ENCODE assay signal across 28 cellular contexts in the genomic region with DNA sequence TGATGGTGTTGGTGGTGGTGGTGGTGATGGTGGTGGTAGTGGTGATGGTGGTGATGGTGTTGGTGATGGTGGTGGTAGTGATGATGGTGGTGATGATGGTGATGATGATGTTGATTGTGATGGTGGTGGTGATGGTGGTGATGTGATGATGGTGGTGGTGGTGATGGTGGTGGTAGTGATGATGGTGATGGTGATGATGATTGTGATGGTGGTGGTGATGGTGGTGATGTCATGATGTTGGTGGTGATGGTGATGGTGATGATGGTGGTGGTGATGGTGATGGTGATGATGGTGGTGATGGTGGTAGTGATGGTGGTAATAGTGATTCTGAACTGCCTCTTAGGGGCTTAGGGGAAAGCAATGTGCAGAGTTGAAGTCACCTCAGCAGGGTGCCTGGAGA.
DNase-seq lines count a peak whose midpoint lies in the region; ATAC-seq, FAIRE-seq and TF ChIP-seq lines count a peak whose summit lies in the region.
"Had no signal": no experiment of that assay in that cellular context is flagged by ENCODE, and none has a peak within 500 bp of the region (broad histone marks: within the 10 kb centered on the region; RNA-seq: fewer than 3 reads in every experiment).

No MANE protein-coding gene starts in this region.

- TF ChIP-seq RAD21 in HepG2 (CRISPR knock-in tag; IDR thresholded peaks at IDR 0.05), result no peak
- TF ChIP-seq RAD21 in H1 (IDR thresholded peaks at IDR 0.05 in 1 of 2, conservative IDR thresholded peaks at IDR 0.05 in 1 of 2; ENCODE audit: low read depth in 2 of 2, low read length in 2 of 2), result no peak

- H3K36me3 Mint-ChIP-seq in neural progenitor cell, result peaks cover 2% of the 10 kb centered on the region
- no peaks in the 10 kb centered on the region for H3K36me3 Mint-ChIP-seq in CD8-positive, alpha-beta T cell
- no peaks in the 10 kb centered on the region for H3K36me3 Mint-ChIP-seq in natural killer cell treated with Interleukin-12 subunit alpha and Interleukin-12 subunit beta and Interleukin-15 and Interleukin-18, amount 100 ng/mL, for 72 hours
- H3K36me3 Mint-ChIP-seq: CD8-positive, alpha-beta memory T cell had no signal

- H2BK120ac ChIP-seq in H1 (replicated peaks; ENCODE audit: low read depth, low read length) (no peak overlapping the region), trophoblast cell (ENCODE audit: insufficient read depth, low read length, poor library complexity) (no peak overlapping the region)

- H3K4me3 ChIP-seq in HepG2 (replicated peaks in 1 of 3; ENCODE audit: insufficient read depth in 1 of 3, low read depth in 2 of 3, low read length in 3 of 3) (no peak overlapping the region), right lobe of liver (no peak overlapping the region), H1 (ENCODE audit: extremely low read depth in 1 of 4, insufficient read depth in 2 of 4, low read depth in 3 of 4, low read length in 4 of 4) (no peak overlapping the region), neural progenitor cell (no peak overlapping the region), trophoblast cell (ENCODE audit: low read depth, low read length) (peak overlapping the region; percentile 12)
- H3K4me3 ChIP-seq in CD8-positive, alpha-beta T cell (ENCODE audit: low read depth, low read length), result no peak overlapping the region
- H3K4me3 ChIP-seq: A549; BLaER1 treated with 17β-estradiol and CSF1 and Interleukin-3, amounts not matched to agents 10 nM and 100 nM; GM12878 had no signal

- H3K36me3 ChIP-seq in HepG2 (replicated peaks in 1 of 2; ENCODE audit: control insufficient read depth in 1 of 2, insufficient read depth in 2 of 2, low read length in 2 of 2) (no peaks in the 10 kb centered on the region), right lobe of liver (no peaks in the 10 kb centered on the region), H1 (ENCODE audit: control insufficient read depth in 2 of 4, insufficient read depth in 4 of 4, low read length in 3 of 4) (no peaks in the 10 kb centered on the region), neural progenitor cell (no peaks in the 10 kb centered on the region), trophoblast cell (ENCODE audit: control insufficient read depth in 1 of 2, insufficient read depth in 2 of 2, low read length in 2 of 2) (no peaks in the 10 kb centered on the region)
- no peaks in the 10 kb centered on the region for H3K36me3 ChIP-seq in CD8-positive, alpha-beta T cell (ENCODE audit: insufficient read depth, low read length)
- H3K36me3 ChIP-seq: BLaER1 treated with 17β-estradiol and CSF1 and Interleukin-3, amounts not matched to agents 10 nM and 100 nM had no signal

- peak overlapping the region; percentile 87 for H3K56ac ChIP-seq in H1 (replicated peaks; ENCODE audit: insufficient read length, low read depth, low read length)

- intact Hi-C loops in HepG2 (cut with micrococcal nuclease; ENCODE audit: unreplicated experiment), result no loop called here
- intact Hi-C loops in right lobe of liver (cut with DNase I), result no loop called here
- intact Hi-C loops in CD8-positive, alpha-beta T cell (cut with DNase I, micrococcal nuclease), result no loop called here
- intact Hi-C loops in head of caudate nucleus (cut with DNase I), result no loop called here

- no peak overlapping the region for H4K12ac ChIP-seq in trophoblast cell (ENCODE audit: low read depth, low read length)

- H3K4me1 ChIP-seq in HepG2 (ENCODE audit: insufficient read depth, low read length), result no peaks in the 10 kb centered on the region
- H3K4me1 ChIP-seq in right lobe of liver, result no peaks in the 10 kb centered on the region
- H3K4me1 ChIP-seq in H1 (replicated peaks in 1 of 4; ENCODE audit: control insufficient read depth in 3 of 4, insufficient read depth in 4 of 4, low read length in 3 of 4), result peaks cover 6 to 11% (median 10%) of the 10 kb centered on the region in 4 experiments; a peak in 6 of 7 replicates
- peaks cover 23% of the 10 kb centered on the region for H3K4me1 ChIP-seq in neural progenitor cell
- no peaks in the 10 kb centered on the region for H3K4me1 ChIP-seq in trophoblast cell (ENCODE audit: control insufficient read depth in 1 of 2, insufficient read depth in 2 of 2, low read length in 2 of 2)
- no peaks in the 10 kb centered on the region for H3K4me1 ChIP-seq in CD8-positive, alpha-beta T cell (ENCODE audit: insufficient read depth, low read length)
- H3K4me1 ChIP-seq: A549; BLaER1 treated with 17β-estradiol and CSF1 and Interleukin-3, amounts not matched to agents 10 nM and 100 nM had no signal

- H3K79me2 ChIP-seq in HepG2 (ENCODE audit: insufficient read depth, low read length) (no peaks in the 10 kb centered on the region), H1 (ENCODE audit: control insufficient read depth in 1 of 2, insufficient read depth in 2 of 2, low read length in 2 of 2) (no peaks in the 10 kb centered on the region), neural progenitor cell (ENCODE audit: low read depth) (no peaks in the 10 kb centered on the region), trophoblast cell (ENCODE audit: control insufficient read depth, insufficient read depth, low read length, poor library complexity) (no peaks in the 10 kb centered on the region)

- TF ChIP-seq POLR2A in HepG2 (IDR thresholded peaks at IDR 0.05; ENCODE audit: insufficient read depth in 1 of 2, low read depth in 2 of 2, low read length in 2 of 2) (no peak), right lobe of liver (IDR thresholded peaks at IDR 0.05) (no peak), H1 (IDR thresholded peaks at IDR 0.05; ENCODE audit: control extremely low read depth in 1 of 2, low read depth in 2 of 2, low read length in 2 of 2) (no peak)

- no peak overlapping the region for H2BK20ac ChIP-seq in H1 (ENCODE audit: low read length)

- ATAC-seq in HepG2, result no peak
- ATAC-seq in right lobe of liver, result no peak
- ATAC-seq in CD8-positive, alpha-beta T cell, result no peak
- no peak for ATAC-seq in natural killer cell treated with Interleukin-12 subunit alpha and Interleukin-12 subunit beta and Interleukin-15 and Interleukin-18, amount 100 ng/mL, for 72 hours
- ATAC-seq: A549, GM12878 had no signal

- no peak overlapping the region for H4K8ac ChIP-seq in H1 (ENCODE audit: extremely low read depth, insufficient read depth, low read length)
- H4K8ac ChIP-seq in trophoblast cell (ENCODE audit: low read depth, low read length), result no peak overlapping the region

- peak overlapping the region; percentile 26; the same call in 1 of the 2 replicates for H2AK5ac ChIP-seq in H1 (ENCODE audit: low read depth, low read length)
- no peak overlapping the region for H2AK5ac ChIP-seq in trophoblast cell (ENCODE audit: low read length)

- FAIRE-seq in HepG2 (lab: Jason Lieb, UNC) (no peak), H1 (lab: Jason Lieb, UNC) (no peak)
- FAIRE-seq: A549, GM12878, GM12892, GM18507, GM19239 had no signal

- H2BK5ac ChIP-seq in H1 (ENCODE audit: low read depth, low read length) (no peak overlapping the region), trophoblast cell (ENCODE audit: low read depth, low read length, poor library complexity) (no peak overlapping the region)

- no peak for DNase-seq in HepG2 (ENCODE audit: low spot score)
- DNase-seq in right lobe of liver, result no peak
- no peak for DNase-seq in H1 (ENCODE audit: low read depth in 1 of 2, low spot score in 2 of 2)
- DNase-seq in neural progenitor cell (ENCODE audit: low spot score), result no peak
- no peak for DNase-seq in trophoblast cell
- no peak for DNase-seq in CD8-positive, alpha-beta T cell
- no peak for DNase-seq in natural killer cell treated with Interleukin-12 subunit alpha and Interleukin-12 subunit beta and Interleukin-15 and Interleukin-18, amount 100 ng/mL, for 72 hours (ENCODE audit: low spot score)
- no peak for DNase-seq in head of caudate nucleus
- DNase-seq: AML-193; CD4-positive, alpha-beta T cell; CD8-positive, alpha-beta memory T cell; COR-L47; DMS 273 treated with DMSO at 0.1 percent for 48 hours; DMS153; DMS53; DMS79; DND-41; EL; GDM1 had no signal

- no peak for TF ChIP-seq EP300 in HepG2 (IDR thresholded peaks at IDR 0.05; ENCODE audit: low read depth in 2 of 2, low read length in 2 of 2)
- no peak for TF ChIP-seq EP300 in HepG2 (CRISPR knock-in tag; IDR thresholded peaks at IDR 0.05; ENCODE audit: borderline replicate concordance)
- TF ChIP-seq EP300 in H1 (IDR thresholded peaks at IDR 0.05; ENCODE audit: borderline replicate concordance in 1 of 2, low read depth in 2 of 2, low read length in 2 of 2), result no peak

- peaks cover 8% of the 10 kb centered on the region; the same call in 1 of the 2 replicates for H3K23me2 ChIP-seq in H1 (ENCODE audit: low read depth, low read length)

- H3K4ac ChIP-seq in H1 (replicated peaks; ENCODE audit: insufficient read length, low read depth, low read length), result no peak overlapping the region
- no peak overlapping the region for H3K4ac ChIP-seq in trophoblast cell (ENCODE audit: low read depth, low read length)

- H3K4me2 ChIP-seq in HepG2 (ENCODE audit: low read depth, low read length) (no peak overlapping the region), H1 (ENCODE audit: insufficient read depth in 1 of 2, low read depth in 2 of 2, low read length in 2 of 2) (no peak overlapping the region), neural progenitor cell (no peak overlapping the region), trophoblast cell (ENCODE audit: low read length) (no peak overlapping the region)
- H3K4me2 ChIP-seq: A549; BLaER1 treated with 17β-estradiol and CSF1 and Interleukin-3, amounts not matched to agents 10 nM and 100 nM had no signal

- in situ Hi-C loops in HepG2 (cut with HindIII; ENCODE audit: extremely low pct_ligation_motif_present, low pct_unique_long_range_greater_than_20kb), result no loop called here

- CTCF ChIA-PET in HepG2 (lab: Yijun Ruan, JAX; ENCODE audit: low intra/inter-chr PET ratio, low total read pairs) (no interaction called here), H1 (lab: Charles Lee; ENCODE audit: partially characterized antibody) (no interaction called here)
- CTCF ChIA-PET in CD8-positive, alpha-beta T cell (lab: Charles Lee), result no interaction called here

- no peaks in the 10 kb centered on the region for H3K79me1 ChIP-seq in H1 (ENCODE audit: low read depth, low read length)
- H3K79me1 ChIP-seq in trophoblast cell (ENCODE audit: low read length), result no peaks in the 10 kb centered on the region

- H2AFZ ChIP-seq in HepG2 (ENCODE audit: low read length) (no peak overlapping the region), H1 (ENCODE audit: low read length) (no peak overlapping the region), neural progenitor cell (replicated peaks) (no peak overlapping the region), trophoblast cell (ENCODE audit: insufficient read depth, low read length, poor library complexity) (no peak overlapping the region)

- no peaks in the 10 kb centered on the region; a peak in 2 of 5 replicates for H3K27me3 ChIP-seq in HepG2 (ENCODE audit: control insufficient read depth in 1 of 2, insufficient read depth in 2 of 2, low read length in 2 of 2)
- no peaks in the 10 kb centered on the region for H3K27me3 ChIP-seq in right lobe of liver
- H3K27me3 ChIP-seq in H1 (replicated peaks in 1 of 4; ENCODE audit: control insufficient read depth in 3 of 4, extremely low read depth in 1 of 4, insufficient read depth in 3 of 4, low read length in 3 of 4), result no peaks in the 10 kb centered on the region
- H3K27me3 ChIP-seq in neural progenitor cell, result no peaks in the 10 kb centered on the region
- H3K27me3 ChIP-seq in trophoblast cell (ENCODE audit: insufficient read depth, low read length), result no peaks in the 10 kb centered on the region
- H3K27me3 ChIP-seq in CD8-positive, alpha-beta T cell (ENCODE audit: insufficient read depth, low read length), result no peaks in the 10 kb centered on the region
- H3K27me3 ChIP-seq: BLaER1 treated with 17β-estradiol and CSF1 and Interleukin-3, amounts not matched to agents 10 nM and 100 nM had no signal

- H3K9ac ChIP-seq in HepG2 (ENCODE audit: insufficient read depth, low read depth, low read length) (no peak overlapping the region), H1 (replicated peaks in 1 of 4; ENCODE audit: extremely low read depth in 1 of 4, low read depth in 3 of 4, low read length in 3 of 4) (no peak overlapping the region), neural progenitor cell (no peak overlapping the region), trophoblast cell (ENCODE audit: low read length) (no peak overlapping the region)
- H3K9ac ChIP-seq: BLaER1 treated with 17β-estradiol and CSF1 and Interleukin-3, amounts not matched to agents 10 nM and 100 nM had no signal

- H4K91ac ChIP-seq in H1 (replicated peaks; ENCODE audit: insufficient read length, low read length) (no peak overlapping the region), trophoblast cell (ENCODE audit: low read depth, low read length) (no peak overlapping the region)

- H3K27ac Mint-ChIP-seq in neural progenitor cell, result no peak overlapping the region
- H3K27ac Mint-ChIP-seq in CD8-positive, alpha-beta T cell, result no peak overlapping the region
- H3K27ac Mint-ChIP-seq in natural killer cell treated with Interleukin-12 subunit alpha and Interleukin-12 subunit beta and Interleukin-15 and Interleukin-18, amount 100 ng/mL, for 72 hours, result no peak overlapping the region
- H3K27ac Mint-ChIP-seq: B cell; CD4-positive, alpha-beta T cell had no signal

- no TSS peak for BruUV-seq in HepG2 (replicated peaks; lab: Mats Ljungman, UMichigan)

- H3K23ac ChIP-seq in H1 (ENCODE audit: insufficient read length) (no peak overlapping the region), trophoblast cell (ENCODE audit: low read length) (no peak overlapping the region)

- H3K18ac ChIP-seq in H1 (ENCODE audit: extremely low read depth, low read length) (no peak overlapping the region), trophoblast cell (ENCODE audit: low read length) (no peak overlapping the region)

- H4K20me1 ChIP-seq in HepG2 (ENCODE audit: insufficient read depth, low read length), result no peaks in the 10 kb centered on the region
- H4K20me1 ChIP-seq in H1 (replicated peaks in 1 of 2; ENCODE audit: control insufficient read depth in 1 of 2, insufficient read depth in 2 of 2, low read length in 2 of 2), result no peaks in the 10 kb centered on the region
- no peaks in the 10 kb centered on the region for H4K20me1 ChIP-seq in neural progenitor cell (ENCODE audit: low read depth)
- H4K20me1 ChIP-seq: BLaER1 treated with 17β-estradiol and CSF1 and Interleukin-3, amounts not matched to agents 10 nM and 100 nM had no signal

- H2BK12ac ChIP-seq in H1 (ENCODE audit: low read depth, low read length) (no peak overlapping the region; the same call in 1 of the 2 replicates), trophoblast cell (ENCODE audit: low read length) (no peak overlapping the region)

- POLR2A ChIA-PET in HepG2 (lab: Yijun Ruan, JAX) (no interaction called here), H1 (lab: Charles Lee; ENCODE audit: partially characterized antibody) (no interaction called here)
- POLR2A ChIA-PET in CD8-positive, alpha-beta T cell (lab: Charles Lee), result no interaction called here

- H3K27me3 Mint-ChIP-seq in neural progenitor cell (ENCODE audit: insufficient read depth, low read depth), result peaks cover 6% of the 10 kb centered on the region
- H3K27me3 Mint-ChIP-seq in CD8-positive, alpha-beta T cell (ENCODE audit: low read depth), result peaks cover 12% of the 10 kb centered on the region
- H3K27me3 Mint-ChIP-seq in natural killer cell treated with Interleukin-12 subunit alpha and Interleukin-12 subunit beta and Interleukin-15 and Interleukin-18, amount 100 ng/mL, for 72 hours, result peaks cover 9 to 13% of the 10 kb centered on the region in 2 donors

- H2BK15ac ChIP-seq in H1 (ENCODE audit: low read length), result no peak overlapping the region

- peaks cover 19% of the 10 kb centered on the region for H3K4me1 Mint-ChIP-seq in neural progenitor cell
- H3K4me1 Mint-ChIP-seq in CD8-positive, alpha-beta T cell (ENCODE audit: low read depth), result no peaks in the 10 kb centered on the region
- no peaks in the 10 kb centered on the region for H3K4me1 Mint-ChIP-seq in natural killer cell treated with Interleukin-12 subunit alpha and Interleukin-12 subunit beta and Interleukin-15 and Interleukin-18, amount 100 ng/mL, for 72 hours (ENCODE audit: low read depth in 2 of 2)
- H3K4me1 Mint-ChIP-seq: B cell; CD8-positive, alpha-beta memory T cell had no signal

- H3K9me3 Mint-ChIP-seq in neural progenitor cell, result peaks cover 12% of the 10 kb centered on the region
- H3K9me3 Mint-ChIP-seq in CD8-positive, alpha-beta T cell, result peaks cover 11% of the 10 kb centered on the region
- H3K9me3 Mint-ChIP-seq in natural killer cell treated with Interleukin-12 subunit alpha and Interleukin-12 subunit beta and Interleukin-15 and Interleukin-18, amount 100 ng/mL, for 72 hours, result peaks cover 8% of the 10 kb centered on the region

- H3K9me3 ChIP-seq in HepG2 (ENCODE audit: low read length) (peaks cover 12% of the 10 kb centered on the region), right lobe of liver (no peaks in the 10 kb centered on the region), H1 (ENCODE audit: insufficient read depth in 2 of 2, low read depth in 1 of 2, low read length in 1 of 2) (peaks cover 0 to 3% of the 10 kb centered on the region in 2 experiments; a peak in 1 of 4 replicates), neural progenitor cell (ENCODE audit: low read depth) (no peaks in the 10 kb centered on the region), trophoblast cell (ENCODE audit: insufficient read depth, low read depth, low read length) (peaks cover 6% of the 10 kb centered on the region)
- peaks cover 3% of the 10 kb centered on the region for H3K9me3 ChIP-seq in CD8-positive, alpha-beta T cell (ENCODE audit: low read length)
- H3K9me3 ChIP-seq: A549 had no signal

- peaks cover 15% of the 10 kb centered on the region for H3F3A ChIP-seq in neural progenitor cell (ENCODE audit: low read depth)

- peak overlapping the region; percentile 23 for H3K4me3 Mint-ChIP-seq in neural progenitor cell
- H3K4me3 Mint-ChIP-seq in CD8-positive, alpha-beta T cell, result no peak overlapping the region
- H3K4me3 Mint-ChIP-seq in natural killer cell treated with Interleukin-12 subunit alpha and Interleukin-12 subunit beta and Interleukin-15 and Interleukin-18, amount 100 ng/mL, for 72 hours, result no peak overlapping the region
- H3K4me3 Mint-ChIP-seq: B cell; CD4-positive, alpha-beta T cell; CD8-positive, alpha-beta memory T cell had no signal

- TF ChIP-seq CTCF in HepG2 (CRISPR knock-in tag; IDR thresholded peaks at IDR 0.05) (no peak), right lobe of liver (IDR thresholded peaks at IDR 0.05) (no peak), H1 (IDR thresholded peaks at IDR 0.05; ENCODE audit: control extremely low read depth in 1 of 3, insufficient read depth in 1 of 3, low read depth in 1 of 3, low read length in 3 of 3) (no peak), neural progenitor cell (IDR thresholded peaks at IDR 0.05) (no peak)
- TF ChIP-seq CTCF in CD8-positive, alpha-beta T cell (IDR thresholded peaks at IDR 0.05), result no peak

- H4K5ac ChIP-seq in H1 (ENCODE audit: insufficient read length, low read depth, low read length), result no peak overlapping the region

- no peak overlapping the region for H3K27ac ChIP-seq in HepG2 (ENCODE audit: extremely low read length, insufficient read depth, low read length)
- no peak overlapping the region for H3K27ac ChIP-seq in right lobe of liver
- no peak overlapping the region for H3K27ac ChIP-seq in H1 (ENCODE audit: low read depth, low read length)
- H3K27ac ChIP-seq in neural progenitor cell, result no peak overlapping the region
- H3K27ac ChIP-seq in trophoblast cell (ENCODE audit: low read depth, low read length), result no peak overlapping the region
- H3K27ac ChIP-seq in CD8-positive, alpha-beta T cell (ENCODE audit: low read depth, low read length), result no peak overlapping the region
- H3K27ac ChIP-seq: 22Rv1; A549; BLaER1 treated with 17β-estradiol and CSF1 and Interleukin-3, amounts not matched to agents 10 nM and 100 nM; C4-2B had no signal

- H3K14ac ChIP-seq in H1 (ENCODE audit: insufficient read length), result no peak overlapping the region
- no peak overlapping the region for H3K14ac ChIP-seq in trophoblast cell (ENCODE audit: low read length)
